ENCODE assay signal across 25 cellular contexts in the genomic region with DNA sequence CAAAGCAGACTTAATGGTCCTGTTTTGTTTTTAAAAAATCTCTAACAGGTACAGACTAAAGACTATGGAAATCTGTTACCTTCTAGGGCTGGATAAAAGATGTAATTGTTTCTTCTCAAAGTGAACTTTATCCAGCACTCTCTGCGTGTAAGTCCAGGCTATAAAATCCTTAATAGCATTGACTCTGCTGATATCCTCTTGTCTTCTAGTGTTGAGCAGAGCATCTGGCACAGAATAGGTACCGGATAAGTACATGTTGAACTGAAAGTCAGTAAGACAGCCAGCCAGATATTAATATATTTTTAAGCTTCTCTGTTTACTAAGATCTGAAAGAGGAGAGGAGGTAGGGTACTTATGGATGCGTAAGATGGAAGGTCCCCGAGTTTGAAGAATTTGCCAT.
"Had no signal": no experiment of that assay in that cellular context is flagged by ENCODE, and none has a peak within 500 bp of the region (broad histone marks: within the 10 kb centered on the region; RNA-seq: fewer than 3 reads in every experiment).

No MANE protein-coding gene starts in this region.

- H3K36me3 ChIP-seq: colonic mucosa, neutrophil, pancreas, stomach, thyroid gland had no signal

- H3K4me1 ChIP-seq: colonic mucosa, pancreas, thyroid gland had no signal

- H3K27ac ChIP-seq: colonic mucosa, epithelial cell of prostate, neutrophil, pancreas, stomach, thyroid gland had no signal

- DNase-seq: colonic mucosa; effector CD8-positive, alpha-beta T cell; endodermal cell; foreskin melanocyte; glutamatergic neuron; hypothalamus; immature natural killer cell; islet precursor cell; kidney glomerular epithelial cell; mesenchymal stem cell; mucosa of descending colon; naive B cell; retina; stimulated activated CD4-positive, alpha-beta T cell treated with anti-CD3 and anti-CD28 coated beads, Interleukin-2, amount 100 ng/mL, for 24 hours; stimulated activated CD4-positive, alpha-beta T cell treated with anti-CD3 and anti-CD28 coated beads, Interleukin-4, amount 100 ng/mL, for 24 hours; stimulated activated naive CD4-positive, alpha-beta T cell treated with Interleukin-2 at 50 U/mL for 16 hours; stomach; thyroid gland had no signal

- H3K9me3 ChIP-seq: colonic mucosa, mucosa of descending colon, neutrophil, pancreas, stomach, thyroid gland had no signal

- H3K27me3 ChIP-seq: colonic mucosa, neutrophil, pancreas, stomach, thyroid gland had no signal

- H3K4me3 ChIP-seq: colonic mucosa, mucosa of descending colon, pancreas, stomach, thyroid gland had no signal

- ATAC-seq: esophagus mucosa; mucosa of descending colon; natural killer cell treated with Interleukin-12 subunit alpha and Interleukin-12 subunit beta and Interleukin-15 and Interleukin-18, amount 100 ng/mL, for 72 hours; sciatic nerve; stimulated activated effector memory CD8-positive, alpha-beta T cell treated with anti-CD3 and anti-CD28 coated beads, Interleukin-12 subunit alpha, Interleukin-12 subunit beta, amount 100 ng/mL, for 72 hours had no signal
